In the genomic region with DNA sequence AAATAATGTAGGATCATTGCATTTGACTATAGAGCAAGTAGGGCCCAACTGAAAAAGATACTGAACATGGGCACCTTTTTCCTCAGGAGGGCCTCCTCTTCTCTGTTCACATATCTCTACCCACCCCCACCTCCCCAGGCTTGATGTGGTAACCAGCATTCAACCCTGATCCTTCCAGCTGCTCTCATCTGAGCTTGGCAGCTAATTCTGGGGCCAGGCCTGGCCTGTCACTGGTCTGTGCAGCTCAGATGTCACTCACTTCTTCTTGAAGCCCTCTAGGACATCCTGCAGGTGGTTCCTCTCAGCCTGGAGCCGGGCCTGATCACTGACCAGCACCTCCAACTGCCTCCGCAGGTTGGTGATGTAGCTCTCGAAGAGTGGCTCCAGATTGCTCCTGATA, we compare ENCODE assay signal across 15 cellular contexts. TPM values are rescaled to one million over a fixed set of nuclear protein-coding genes. Genes with fewer than 3 reads are reported as not detected.
DNase-seq lines count a peak whose midpoint lies in the region; ATAC-seq, FAIRE-seq and TF ChIP-seq lines count a peak whose summit lies in the region.
"Had no signal": no experiment of that assay in that cellular context is flagged by ENCODE, and none has a peak within 500 bp of the region (broad histone marks: within the 10 kb centered on the region; RNA-seq: fewer than 3 reads in every experiment).

No MANE protein-coding gene starts in this region.

- ATAC-seq in upper lobe of right lung = no peak
- ATAC-seq in GM18867 (IDR thresholded peaks at IDR 0.05; ENCODE audit: unreplicated experiment) = no peak
- ATAC-seq: GM12878, HCT116 had no signal

- H3K36me3 ChIP-seq in kidney (ENCODE audit: control insufficient read depth in 1 of 2, insufficient read depth in 2 of 2, low read length in 2 of 2) (no peaks in the 10 kb centered on the region), upper lobe of right lung (no peaks in the 10 kb centered on the region), right atrium auricular region (no peaks in the 10 kb centered on the region)
- H3K36me3 ChIP-seq: BLaER1 had no signal

- H3K9me3 ChIP-seq in kidney (ENCODE audit: control insufficient read depth in 1 of 2, low read length in 2 of 2) = no peaks in the 10 kb centered on the region
- H3K9me3 ChIP-seq in upper lobe of right lung = no peaks in the 10 kb centered on the region
- no peaks in the 10 kb centered on the region for H3K9me3 ChIP-seq in right atrium auricular region
- H3K9me3 ChIP-seq: BLaER1 had no signal

- H3K27ac ChIP-seq in kidney (ENCODE audit: low read depth in 2 of 2, low read length in 2 of 2) (no peak overlapping the region), upper lobe of right lung (no peak overlapping the region), right atrium auricular region (no peak overlapping the region)
- H3K27ac ChIP-seq: BLaER1, HL-60 had no signal

- H3K9ac ChIP-seq in kidney (ENCODE audit: low read length in 2 of 2) = no peak overlapping the region
- H3K9ac ChIP-seq: BLaER1 had no signal

- TF ChIP-seq CTCF in kidney (IDR thresholded peaks at IDR 0.05; ENCODE audit: borderline replicate concordance, extremely low read depth, insufficient read depth) (no peak), upper lobe of right lung (IDR thresholded peaks at IDR 0.05) (no peak), right atrium auricular region (IDR thresholded peaks at IDR 0.05) (no peak)

- no peak for FAIRE-seq in kidney (lab: Jason Lieb, UNC)
- FAIRE-seq: GM12878 had no signal

- DNase-seq in Jurkat, Clone E6-1 (ENCODE audit: low read depth, low spot score) = peak; percentile 63
- DNase-seq in kidney (peak; percentile 28), posterior vena cava (ENCODE audit: low spot score) (peak; percentile 19), upper lobe of right lung (peak; percentile 25), activated T-cell treated with anti-CD3 and anti-CD28 coated beads for 4 hours (no peak), right atrium auricular region (ENCODE audit: low spot score) (no peak)
- DNase-seq: 8988T, AML-193 had no signal

- H3K4me3 ChIP-seq in Jurkat, Clone E6-1 (ENCODE audit: low read length) = no peak overlapping the region
- no peak overlapping the region for H3K4me3 ChIP-seq in kidney (ENCODE audit: low read length in 2 of 2)
- H3K4me3 ChIP-seq in upper lobe of right lung = no peak overlapping the region
- H3K4me3 ChIP-seq in right atrium auricular region = no peak overlapping the region
- H3K4me3 ChIP-seq: BLaER1, GM12878 had no signal

- H3K4me1 ChIP-seq in kidney (ENCODE audit: control insufficient read depth in 1 of 2, insufficient read depth in 1 of 2, low read depth in 1 of 2, low read length in 2 of 2) (no peaks in the 10 kb centered on the region), upper lobe of right lung (no peaks in the 10 kb centered on the region), right atrium auricular region (no peaks in the 10 kb centered on the region)
- H3K4me1 ChIP-seq: BLaER1 had no signal

- H3K27me3 ChIP-seq in upper lobe of right lung (no peaks in the 10 kb centered on the region), right atrium auricular region (no peaks in the 10 kb centered on the region)
- H3K27me3 ChIP-seq: BLaER1 had no signal

- intact Hi-C loops in kidney (cut with DNase I) = loop anchor here (10.0 kb wide), 1 partner anchor 121 kb away; no protein-coding TSS in a partner anchor
- intact Hi-C loops in posterior vena cava (cut with DNase I) = no loop called here
- intact Hi-C loops in upper lobe of right lung (cut with DNase I) = no loop called here

RNA-seq across cellular contexts. Expression of a gene that starts 2.1 kb away (rescaled TPM):
- not detected for polyA plus RNA-seq in Jurkat, Clone E6-1 (2012; ENCODE audit: insufficient read depth, insufficient read length)
- total RNA-seq in kidney = not detected
- polyA plus RNA-seq in kidney (ENCODE audit: insufficient read depth, low read depth, low replicate concordance) = not detected
- not detected for total RNA-seq in posterior vena cava
- total RNA-seq in upper lobe of right lung = not detected
- under 1 TPM in 1 of 2 donors, not detected in 1; 0.28 TPM for total RNA-seq in right atrium auricular region
- total RNA-seq: G401, GM12878, H4 had no signal
- polyA plus RNA-seq: GM12878 had no signal

RNA-seq across cellular contexts. Expression of a gene that starts 16.1 kb away (rescaled TPM):
- polyA plus RNA-seq in Jurkat, Clone E6-1 (2012; ENCODE audit: insufficient read depth, insufficient read length) = not detected
- total RNA-seq in kidney (not detected), posterior vena cava (not detected), upper lobe of right lung (not detected), right atrium auricular region (not detected)
- 0.58 TPM for polyA plus RNA-seq in kidney (ENCODE audit: insufficient read depth, low read depth, low replicate concordance)
- total RNA-seq: G401, H4 had no signal

RNA-seq across cellular contexts. Expression of a gene that starts 22.8 kb away (rescaled TPM):
- polyA plus RNA-seq in Jurkat, Clone E6-1 (2012; ENCODE audit: insufficient read depth, insufficient read length) = not detected
- total RNA-seq in kidney (not detected), posterior vena cava (not detected), upper lobe of right lung (not detected), right atrium auricular region (not detected)
- not detected for polyA plus RNA-seq in kidney (ENCODE audit: insufficient read depth, low read depth, low replicate concordance)
- total RNA-seq: G401, GM12878, H4 had no signal
- polyA plus RNA-seq: GM12878 had no signal

RNA-seq across cellular contexts. Expression of a gene that starts 50.8 kb away (rescaled TPM):
- polyA plus RNA-seq in Jurkat, Clone E6-1 (2012; ENCODE audit: insufficient read depth, insufficient read length) = not detected
- total RNA-seq in kidney = not detected
- polyA plus RNA-seq in kidney (ENCODE audit: insufficient read depth, low read depth, low replicate concordance) = not detected
- total RNA-seq in posterior vena cava = not detected
- total RNA-seq in upper lobe of right lung = not detected
- total RNA-seq in right atrium auricular region = not detected
- total RNA-seq: GM12878 had no signal
- polyA plus RNA-seq: GM12878 had no signal

Comparison
In these comparisons a context has a peak if more than half of its experiments do, and no peak if none do; other contexts are left out.
1. DNase-seq: peak in Jurkat, Clone E6-1 (single experiment), kidney (single experiment), posterior vena cava (single experiment) and upper lobe of right lung (single experiment); none in activated T-cell treated with anti-CD3 and anti-CD28 coated beads for 4 hours (single experiment) and right atrium auricular region (single experiment).